Comparison of ENCODE assay signal across 16 cellular contexts in the genomic region with DNA sequence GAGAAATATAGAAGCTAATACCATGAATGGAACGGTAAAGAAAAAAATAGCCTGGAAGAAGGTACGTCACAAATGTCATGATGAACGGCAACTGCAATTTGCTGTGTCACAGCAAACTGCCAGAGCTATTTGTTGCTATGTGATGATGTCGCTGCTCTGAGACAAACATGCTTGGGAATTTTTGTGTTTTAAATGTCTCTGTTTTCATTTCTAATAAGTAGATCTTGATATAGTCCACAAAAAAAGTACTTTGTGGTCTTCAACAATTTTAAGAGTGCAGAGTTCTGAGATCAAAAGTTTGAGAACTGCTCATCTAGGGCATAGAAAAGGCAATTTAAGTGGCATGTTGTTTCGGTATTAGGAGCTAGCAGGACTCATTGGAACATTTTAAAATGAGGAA. TPM values are rescaled to one million over a fixed set of nuclear protein-coding genes. Genes with fewer than 3 reads are reported as not detected.
DNase-seq lines count a peak whose midpoint lies in the region; ATAC-seq and TF ChIP-seq lines count a peak whose summit lies in the region.
"Had no signal": no experiment of that assay in that cellular context is flagged by ENCODE, and none has a peak within 500 bp of the region (broad histone marks: within the 10 kb centered on the region; RNA-seq: fewer than 3 reads in every experiment).

No MANE protein-coding gene starts in this region.

- intact Hi-C loops in psoas muscle (cut with DNase I) = no loop called here
- intact Hi-C loops in activated CD4-positive, alpha-beta memory T cell treated with anti-CD3 and anti-CD28 coated beads for 36 hours (cut with micrococcal nuclease) = loop anchor here (10.0 kb wide), 1 partner anchor 1844 kb away; a partner anchor contains a TSS

- H3K27me3 Mint-ChIP-seq in CD8-positive, alpha-beta memory T cell = peaks cover 2 to 8% of the 10 kb centered on the region in 2 donors
- peaks cover 3% of the 10 kb centered on the region for H3K27me3 Mint-ChIP-seq in activated CD4-positive, alpha-beta memory T cell treated with anti-CD3 and anti-CD28 coated beads for 36 hours

- H3K4me3 Mint-ChIP-seq in CD8-positive, alpha-beta memory T cell = no peak overlapping the region
- H3K4me3 Mint-ChIP-seq in activated CD4-positive, alpha-beta memory T cell treated with anti-CD3 and anti-CD28 coated beads for 36 hours = no peak overlapping the region
- H3K4me3 Mint-ChIP-seq: CD8-positive, alpha-beta T cell; H9; HFFc6 had no signal

- no peaks in the 10 kb centered on the region for H4K20me1 ChIP-seq in GM23248 (ENCODE audit: insufficient read depth)

- H3K23ac ChIP-seq in mesenchymal stem cell (ENCODE audit: low read length in 2 of 2) = no peak overlapping the region

- peaks cover 10 to 13% (median 12%) of the 10 kb centered on the region in 3 donors for H3K4me1 Mint-ChIP-seq in CD8-positive, alpha-beta memory T cell
- peaks cover 8% of the 10 kb centered on the region for H3K4me1 Mint-ChIP-seq in activated CD4-positive, alpha-beta memory T cell treated with anti-CD3 and anti-CD28 coated beads for 36 hours (ENCODE audit: low read depth)

- H3K9ac ChIP-seq in mesenchymal stem cell (ENCODE audit: low read length) = no peak overlapping the region
- H3K9ac ChIP-seq in GM23248 = no peak overlapping the region

- no peak overlapping the region for H2BK5ac ChIP-seq in mesenchymal stem cell (ENCODE audit: low read depth, low read length, poor library complexity, severe bottlenecking)

- peaks cover 7% of the 10 kb centered on the region for H3K4me1 ChIP-seq in CD8-positive, alpha-beta memory T cell (ENCODE audit: insufficient read depth, low read length)
- H3K4me1 ChIP-seq in psoas muscle = peaks cover 17% of the 10 kb centered on the region
- no peaks in the 10 kb centered on the region for H3K4me1 ChIP-seq in mesenchymal stem cell (ENCODE audit: control insufficient read depth, insufficient read depth, low read depth, low read length)
- H3K4me1 ChIP-seq in GM23248 (ENCODE audit: insufficient read depth) = no peaks in the 10 kb centered on the region
- H3K4me1 ChIP-seq: BE2C had no signal

- no peaks in the 10 kb centered on the region for H3K9me3 Mint-ChIP-seq in CD8-positive, alpha-beta memory T cell
- H3K9me3 Mint-ChIP-seq in activated CD4-positive, alpha-beta memory T cell treated with anti-CD3 and anti-CD28 coated beads for 36 hours = no peaks in the 10 kb centered on the region
- H3K9me3 Mint-ChIP-seq: CD8-positive, alpha-beta T cell; H9; HFFc6 had no signal

- H3K36me3 ChIP-seq in CD8-positive, alpha-beta memory T cell (ENCODE audit: insufficient read depth, low read length) = no peaks in the 10 kb centered on the region
- H3K36me3 ChIP-seq in psoas muscle (ENCODE audit: insufficient read depth in 1 of 2, low read depth in 1 of 2) (no peaks in the 10 kb centered on the region), mesenchymal stem cell (ENCODE audit: control insufficient read depth in 1 of 2, insufficient read depth in 2 of 2, low read depth in 1 of 2, low read length in 2 of 2) (no peaks in the 10 kb centered on the region), GM23248 (ENCODE audit: low read depth) (no peaks in the 10 kb centered on the region)
- H3K36me3 ChIP-seq: BE2C had no signal

- no peaks in the 10 kb centered on the region for H3K9me2 ChIP-seq in GM23248 (ENCODE audit: insufficient read depth)

- TF ChIP-seq CTCF in psoas muscle (IDR thresholded peaks at IDR 0.05) = no peak

- H3K4me2 ChIP-seq in mesenchymal stem cell (ENCODE audit: low read length, poor library complexity, severe bottlenecking) = no peak overlapping the region
- no peak overlapping the region for H3K4me2 ChIP-seq in GM23248 (ENCODE audit: unreplicated experiment)

- in situ Hi-C loops in GM23248 (cut with MboI) = no loop called here

- no peak overlapping the region for H3K18ac ChIP-seq in mesenchymal stem cell (ENCODE audit: low read depth in 1 of 2, low read length in 2 of 2)

- no peak for TF ChIP-seq POLR2A in erythroblast (IDR thresholded peaks at IDR 0.05; ENCODE audit: low read length)

- ATAC-seq in psoas muscle (peak in 2 of 4 donors; percentile 36 to 54), GM21529 (IDR thresholded peaks at IDR 0.05; ENCODE audit: unreplicated experiment) (no peak)
- ATAC-seq: CD8-positive, alpha-beta T cell had no signal

- no peaks in the 10 kb centered on the region for H3K79me2 ChIP-seq in GM23248 (ENCODE audit: insufficient read depth)

- H3K14ac ChIP-seq in mesenchymal stem cell (ENCODE audit: low read length in 2 of 2) = no peak overlapping the region

- DNase-seq in CD8-positive, alpha-beta memory T cell = no peak
- DNase-seq in NCI-H460 (ENCODE audit: extremely low read depth, low read depth) (peak; percentile 48), erythroblast (lab: John Stamatoyannopoulos, UW) (peak; percentile 16 to 57), psoas muscle (no peak), mesenchymal stem cell (no peak), GM23248 (no peak)
- no peak for DNase-seq in activated CD4-positive, alpha-beta memory T cell treated with anti-CD3 and anti-CD28 coated beads for 36 hours
- DNase-seq: BE2C; Caco-2; CD8-positive, alpha-beta T cell; GOT3; H9; HFFc6; KBM-7 had no signal

- CTCF ChIA-PET in CD8-positive, alpha-beta memory T cell (lab: Charles Lee) = interaction anchor here (1.6 kb wide), 1 partner anchor 24 kb away, joined by 7 read pairs; a partner anchor contains a TSS
- CTCF ChIA-PET in activated CD4-positive, alpha-beta memory T cell treated with anti-CD3 and anti-CD28 coated beads for 36 hours (lab: Charles Lee) = no interaction called here

- POLR2A ChIA-PET in CD8-positive, alpha-beta memory T cell (lab: Charles Lee) = interaction anchor here (2.7 kb wide), 1 partner anchor 24 kb away, joined by 12 read pairs; a partner anchor contains a TSS
- POLR2A ChIA-PET in activated CD4-positive, alpha-beta memory T cell treated with anti-CD3 and anti-CD28 coated beads for 36 hours (lab: Charles Lee) = interaction anchor here (0.7 kb wide), 1 partner anchor 22 kb away, joined by 3 read pairs; no protein-coding TSS in a partner anchor

- H3K4ac ChIP-seq in mesenchymal stem cell (ENCODE audit: low read depth in 1 of 2, low read length in 2 of 2) = no peak overlapping the region

- no peak overlapping the region for H4K91ac ChIP-seq in mesenchymal stem cell (ENCODE audit: low read length)

- WGBS in psoas muscle, 3 donors = 30 to 58% (median 38%) methylated on average over 5 of the region's 5 CpGs
- WGBS in mesenchymal stem cell = 76% methylated on average over 4 of the region's 5 CpGs
- WGBS in GM23248 (ENCODE audit: low coverage in 1 of 2, low lambda C conversion rate in 2 of 2, missing lambda C conversion rate in 2 of 2), 2 experiments = 55 to 56% methylated on average over 5 of the region's 5 CpGs

- no peak overlapping the region for H2AK5ac ChIP-seq in mesenchymal stem cell (ENCODE audit: low read length, severe bottlenecking)

- H3K27ac ChIP-seq in CD8-positive, alpha-beta memory T cell (ENCODE audit: low read depth, low read length) = peak overlapping the region; percentile 63
- H3K27ac ChIP-seq in psoas muscle (peak overlapping the region; percentile 77), mesenchymal stem cell (ENCODE audit: low read length, poor library complexity, severe bottlenecking) (no peak overlapping the region), GM23248 (no peak overlapping the region)
- H3K27ac ChIP-seq: C4-2B had no signal

- H3K4me3 ChIP-seq in CD8-positive, alpha-beta memory T cell (ENCODE audit: low read length) = no peak overlapping the region
- H3K4me3 ChIP-seq in psoas muscle = peak overlapping the region; percentile 15
- no peak overlapping the region for H3K4me3 ChIP-seq in mesenchymal stem cell (ENCODE audit: insufficient read depth in 1 of 2, low read depth in 1 of 2, low read length in 2 of 2)
- no peak overlapping the region for H3K4me3 ChIP-seq in GM23248

- H3K79me1 ChIP-seq in mesenchymal stem cell (replicated peaks; ENCODE audit: low read length, poor library complexity, severe bottlenecking) = no peaks in the 10 kb centered on the region

- H3F3A ChIP-seq in GM23248 (ENCODE audit: insufficient read depth) = no peaks in the 10 kb centered on the region

- H3K27ac Mint-ChIP-seq in CD8-positive, alpha-beta memory T cell = peak overlapping the region in 1 of 8 donors; percentile 46
- no peak overlapping the region for H3K27ac Mint-ChIP-seq in activated CD4-positive, alpha-beta memory T cell treated with anti-CD3 and anti-CD28 coated beads for 36 hours
- H3K27ac Mint-ChIP-seq: CD8-positive, alpha-beta T cell; H9; HFFc6 had no signal

- H4K8ac ChIP-seq in mesenchymal stem cell (ENCODE audit: low read length) = no peak overlapping the region

- H2AFZ ChIP-seq in mesenchymal stem cell (ENCODE audit: low read depth, low read length) (no peak overlapping the region), GM23248 (no peak overlapping the region)

- no peaks in the 10 kb centered on the region for H3K27me3 ChIP-seq in CD8-positive, alpha-beta memory T cell (ENCODE audit: insufficient read depth, low read length, poor library complexity, severe bottlenecking)
- H3K27me3 ChIP-seq in psoas muscle (ENCODE audit: insufficient read depth in 3 of 3, low read length in 2 of 3) (no peaks in the 10 kb centered on the region), mesenchymal stem cell (ENCODE audit: control insufficient read depth in 1 of 2, insufficient read depth in 1 of 2, low read length in 2 of 2) (no peaks in the 10 kb centered on the region), GM23248 (replicated peaks; ENCODE audit: insufficient read depth) (no peaks in the 10 kb centered on the region)
- H3K27me3 ChIP-seq: BE2C had no signal

- H3K9me3 ChIP-seq in CD8-positive, alpha-beta memory T cell (ENCODE audit: low read length) = no peaks in the 10 kb centered on the region
- H3K9me3 ChIP-seq in psoas muscle = no peaks in the 10 kb centered on the region
- H3K9me3 ChIP-seq in mesenchymal stem cell (ENCODE audit: control insufficient read depth, low read length) = no peaks in the 10 kb centered on the region
- no peaks in the 10 kb centered on the region for H3K9me3 ChIP-seq in GM23248 (ENCODE audit: low read depth)
- H3K9me3 ChIP-seq: BE2C, Caco-2 had no signal

- H2BK120ac ChIP-seq in mesenchymal stem cell (ENCODE audit: low read depth, low read length) = no peak overlapping the region

- H3K36me3 Mint-ChIP-seq in CD8-positive, alpha-beta memory T cell = peaks cover 0 to 4% (median 4%) of the 10 kb centered on the region in 3 donors
- H3K36me3 Mint-ChIP-seq in activated CD4-positive, alpha-beta memory T cell treated with anti-CD3 and anti-CD28 coated beads for 36 hours = no peaks in the 10 kb centered on the region
- H3K36me3 Mint-ChIP-seq: CD8-positive, alpha-beta T cell had no signal

- no peak overlapping the region for H2BK12ac ChIP-seq in mesenchymal stem cell (ENCODE audit: low read length in 2 of 2)

- H2BK15ac ChIP-seq in mesenchymal stem cell (ENCODE audit: low read depth, poor library complexity, severe bottlenecking) = no peak overlapping the region

RNA-seq across cellular contexts. Expression of a gene that starts 4.3 kb away (rescaled TPM):
- total RNA-seq in CD8-positive, alpha-beta memory T cell = 1 to 10 TPM; 7.9 to 8.4 TPM
- polyA plus RNA-seq in CD8-positive, alpha-beta memory T cell = 57.1 TPM
- total RNA-seq in NCI-H460 (2014; rRNA removed; shearing (Covaris generic)) = 16.9 and 19.4 TPM in 2 replicates
- polyA plus RNA-seq in NCI-H460 (2014; cell fraction: nucleus; rRNA removed) = 3.8 and 6.3 TPM in 2 replicates
- 10 to 100 TPM; 31.7 to 79.6 (median 44.8) TPM for total RNA-seq in psoas muscle
- 10 to 100 TPM in 2 of 3 donors, 1 to 10 TPM in 1; 4.9 to 26.1 (median 13.7) TPM for polyA plus RNA-seq in psoas muscle
- 11.5 TPM for polyA plus RNA-seq in mesenchymal stem cell (2013, experiment 1 of 2)
- 12.7 TPM for polyA plus RNA-seq in mesenchymal stem cell (2013, experiment 2 of 2)
- total RNA-seq in GM23248 (2014; rRNA removed; shearing (Covaris generic)) = 10.6 and 13.0 TPM in 2 replicates
- 7.8 TPM in 2 replicates for polyA plus RNA-seq in GM23248 (2016; fragmentation: Nextera tagmentation; extraction: Ambion mirVana)
- total RNA-seq in activated CD4-positive, alpha-beta memory T cell treated with anti-CD3 and anti-CD28 coated beads for 36 hours = 1 to 10 TPM; 5.4 to 5.9 TPM

RNA-seq across cellular contexts. Expression of a gene that starts 23.8 kb away (rescaled TPM):
- 1,000 to 10,000 TPM; 2,200 to 2,237 TPM for total RNA-seq in CD8-positive, alpha-beta memory T cell
- 4,233 TPM for polyA plus RNA-seq in CD8-positive, alpha-beta memory T cell
- 2,396 and 2,437 TPM in 2 replicates for total RNA-seq in NCI-H460 (2014; rRNA removed; shearing (Covaris generic))
- polyA plus RNA-seq in NCI-H460 (2014; cell fraction: nucleus; rRNA removed) = 1,568 and 2,116 TPM in 2 replicates
- total RNA-seq in psoas muscle = 1,000 to 10,000 TPM; 1,021 to 1,350 (median 1,156) TPM
- 1,000 to 10,000 TPM; 1,831 to 2,855 (median 2,304) TPM for polyA plus RNA-seq in psoas muscle
- 2,527 TPM for polyA plus RNA-seq in mesenchymal stem cell (2013, experiment 1 of 2)
- polyA plus RNA-seq in mesenchymal stem cell (2013, experiment 2 of 2) = 2,464 TPM
- total RNA-seq in GM23248 (2014; rRNA removed; shearing (Covaris generic)) = 1,523 and 2,236 TPM in 2 replicates
- polyA plus RNA-seq in GM23248 (2016; fragmentation: Nextera tagmentation; extraction: Ambion mirVana) = 1,678 and 1,685 TPM in 2 replicates
- total RNA-seq in activated CD4-positive, alpha-beta memory T cell treated with anti-CD3 and anti-CD28 coated beads for 36 hours = 1,000 to 10,000 TPM; 2,597 to 2,603 TPM

RNA-seq across cellular contexts. Expression of a gene that starts 24.0 kb away (rescaled TPM):
- 1 to 10 TPM; 6.1 to 7.2 TPM for total RNA-seq in CD8-positive, alpha-beta memory T cell
- polyA plus RNA-seq in CD8-positive, alpha-beta memory T cell = 5.3 TPM
- 12.6 and 14.1 TPM in 2 replicates for total RNA-seq in NCI-H460 (2014; rRNA removed; shearing (Covaris generic))
- 9.0 and 9.7 TPM in 2 replicates for polyA plus RNA-seq in NCI-H460 (2014; cell fraction: nucleus; rRNA removed)
- 10 to 100 TPM; 19.8 to 30.7 (median 21.3) TPM for total RNA-seq in psoas muscle
- polyA plus RNA-seq in psoas muscle = 10 to 100 TPM; 19.5 to 52.4 (median 24.7) TPM
- polyA plus RNA-seq in mesenchymal stem cell (2013, experiment 1 of 2) = 6.8 TPM
- polyA plus RNA-seq in mesenchymal stem cell (2013, experiment 2 of 2) = 7.0 TPM
- 15.0 and 18.5 TPM in 2 replicates for total RNA-seq in GM23248 (2014; rRNA removed; shearing (Covaris generic))
- 17.2 and 18.9 TPM in 2 replicates for polyA plus RNA-seq in GM23248 (2016; fragmentation: Nextera tagmentation; extraction: Ambion mirVana)
- total RNA-seq in activated CD4-positive, alpha-beta memory T cell treated with anti-CD3 and anti-CD28 coated beads for 36 hours = 1 to 10 TPM; 3.9 TPM

Comparison
In these comparisons a context has a peak if more than half of its experiments do, and no peak if none do; other contexts are left out.
1. DNase-seq: peak in NCI-H460 (single experiment) and erythroblast (2 of 2); none in CD8-positive, alpha-beta memory T cell (0 of 5), psoas muscle (0 of 2), mesenchymal stem cell (single experiment), GM23248 (single experiment) and activated CD4-positive, alpha-beta memory T cell treated with anti-CD3 and anti-CD28 coated beads for 36 hours (single experiment).
2. H3K27ac ChIP-seq: peak in CD8-positive, alpha-beta memory T cell (single experiment) and psoas muscle (single experiment); none in mesenchymal stem cell (single experiment) and GM23248 (single experiment).